In the genomic region with DNA sequence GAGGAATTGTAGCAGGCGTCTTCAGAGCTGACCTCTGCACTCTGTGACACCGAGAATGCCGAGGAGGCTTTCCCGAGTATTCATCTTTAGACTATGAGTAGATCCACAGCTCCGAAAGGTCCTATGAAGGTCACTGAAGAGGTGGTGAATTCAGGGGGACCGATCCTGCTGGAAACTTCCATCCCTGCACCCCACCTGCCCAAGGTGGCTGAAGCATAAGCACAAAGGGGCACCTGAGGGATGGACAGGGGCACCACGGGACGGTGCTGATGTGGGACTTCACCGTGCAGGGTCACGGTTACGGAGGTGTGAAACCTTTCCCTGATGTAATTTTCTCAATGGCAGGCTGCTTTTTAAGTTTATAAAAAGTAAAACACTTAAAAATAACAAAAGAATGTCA, we compare ENCODE assay signal across 18 cellular contexts.
"Had no signal": no experiment of that assay in that cellular context is flagged by ENCODE, and none has a peak within 500 bp of the region (broad histone marks: within the 10 kb centered on the region; RNA-seq: fewer than 3 reads in every experiment).

No MANE protein-coding gene starts in this region.

- H3K27ac ChIP-seq: tibial artery had no signal

- H3K27ac Mint-ChIP-seq: dendritic cell treated with granulocyte-macrophage colony-stimulating factor and Interleukin-4, amounts not matched to agents 40 ng/mL and 50 ng/mL, for 4 days; stimulated activated memory B cell treated with anti-CD40 and anti-IgM and Interleukin-4, amounts not matched to agents 10 μg/mL and 1 μg/mL and 100 μg/mL, for 72 hours had no signal

- H3K9me3 Mint-ChIP-seq: activated T-cell treated with anti-CD3 and anti-CD28 coated beads, Interleukin-2, amount 50 U/mL, for 4 hours; brain; dendritic cell treated with granulocyte-macrophage colony-stimulating factor and Interleukin-4, amounts not matched to agents 40 ng/mL and 50 ng/mL, for 4 days; effector memory CD8-positive, alpha-beta T cell; neural crest cell; stimulated activated memory B cell treated with anti-CD40 and anti-IgM and Interleukin-4, amounts not matched to agents 10 μg/mL and 1 μg/mL and 100 μg/mL, for 72 hours had no signal

- ATAC-seq: activated T-cell treated with anti-CD3 and anti-CD28 coated beads, Interleukin-2, amount 50 U/mL, for 4 hours; effector memory CD8-positive, alpha-beta T cell; left ventricle myocardium superior; right cardiac atrium; stimulated activated memory B cell treated with anti-CD40 and anti-IgM and Interleukin-4, amounts not matched to agents 10 μg/mL and 1 μg/mL and 100 μg/mL, for 72 hours had no signal

- H3K27me3 Mint-ChIP-seq: brain; dendritic cell treated with granulocyte-macrophage colony-stimulating factor and Interleukin-4, amounts not matched to agents 40 ng/mL and 50 ng/mL, for 4 days; effector memory CD8-positive, alpha-beta T cell; stimulated activated memory B cell treated with anti-CD40 and anti-IgM and Interleukin-4, amounts not matched to agents 10 μg/mL and 1 μg/mL and 100 μg/mL, for 72 hours had no signal

- H3K27me3 ChIP-seq: tibial artery had no signal

- H3K9me3 ChIP-seq: tibial artery had no signal

- DNase-seq: activated CD4-positive, alpha-beta T cell treated with anti-CD3 and anti-CD28 coated beads for 4 hours; activated gamma-delta T cell; activated T-cell treated with anti-CD3 and anti-CD28 coated beads, Interleukin-2, amount 50 U/mL, for 4 hours; amygdala; cerebellar nuclear complex; effector memory CD8-positive, alpha-beta T cell; erythroblast; hippocampal formation; left ventricle myocardium superior; mesenchymal stem cell; right cardiac atrium; small intestine; T1000; tibial artery had no signal

- FAIRE-seq: small intestine had no signal

- H3K4me3 ChIP-seq: tibial artery had no signal

- H3K4me3 Mint-ChIP-seq: activated T-cell treated with anti-CD3 and anti-CD28 coated beads, Interleukin-2, amount 50 U/mL, for 4 hours; brain; dendritic cell treated with granulocyte-macrophage colony-stimulating factor and Interleukin-4, amounts not matched to agents 40 ng/mL and 50 ng/mL, for 4 days; neural crest cell; stimulated activated memory B cell treated with anti-CD40 and anti-IgM and Interleukin-4, amounts not matched to agents 10 μg/mL and 1 μg/mL and 100 μg/mL, for 72 hours had no signal
